1 cellular context compared by ENCODE assay signal in genomic region chrX:52995135-52995973, GRCh38.
TF ChIP-seq lines count a peak whose summit lies in the region.

No MANE protein-coding gene starts in this region.

TF ChIP-seq in HepG2, 621 proteins besides CTCF, POLR2A, EP300 and RAD21 (continued from another document and continues in another):
- TF ChIP-seq, protein P1, sequence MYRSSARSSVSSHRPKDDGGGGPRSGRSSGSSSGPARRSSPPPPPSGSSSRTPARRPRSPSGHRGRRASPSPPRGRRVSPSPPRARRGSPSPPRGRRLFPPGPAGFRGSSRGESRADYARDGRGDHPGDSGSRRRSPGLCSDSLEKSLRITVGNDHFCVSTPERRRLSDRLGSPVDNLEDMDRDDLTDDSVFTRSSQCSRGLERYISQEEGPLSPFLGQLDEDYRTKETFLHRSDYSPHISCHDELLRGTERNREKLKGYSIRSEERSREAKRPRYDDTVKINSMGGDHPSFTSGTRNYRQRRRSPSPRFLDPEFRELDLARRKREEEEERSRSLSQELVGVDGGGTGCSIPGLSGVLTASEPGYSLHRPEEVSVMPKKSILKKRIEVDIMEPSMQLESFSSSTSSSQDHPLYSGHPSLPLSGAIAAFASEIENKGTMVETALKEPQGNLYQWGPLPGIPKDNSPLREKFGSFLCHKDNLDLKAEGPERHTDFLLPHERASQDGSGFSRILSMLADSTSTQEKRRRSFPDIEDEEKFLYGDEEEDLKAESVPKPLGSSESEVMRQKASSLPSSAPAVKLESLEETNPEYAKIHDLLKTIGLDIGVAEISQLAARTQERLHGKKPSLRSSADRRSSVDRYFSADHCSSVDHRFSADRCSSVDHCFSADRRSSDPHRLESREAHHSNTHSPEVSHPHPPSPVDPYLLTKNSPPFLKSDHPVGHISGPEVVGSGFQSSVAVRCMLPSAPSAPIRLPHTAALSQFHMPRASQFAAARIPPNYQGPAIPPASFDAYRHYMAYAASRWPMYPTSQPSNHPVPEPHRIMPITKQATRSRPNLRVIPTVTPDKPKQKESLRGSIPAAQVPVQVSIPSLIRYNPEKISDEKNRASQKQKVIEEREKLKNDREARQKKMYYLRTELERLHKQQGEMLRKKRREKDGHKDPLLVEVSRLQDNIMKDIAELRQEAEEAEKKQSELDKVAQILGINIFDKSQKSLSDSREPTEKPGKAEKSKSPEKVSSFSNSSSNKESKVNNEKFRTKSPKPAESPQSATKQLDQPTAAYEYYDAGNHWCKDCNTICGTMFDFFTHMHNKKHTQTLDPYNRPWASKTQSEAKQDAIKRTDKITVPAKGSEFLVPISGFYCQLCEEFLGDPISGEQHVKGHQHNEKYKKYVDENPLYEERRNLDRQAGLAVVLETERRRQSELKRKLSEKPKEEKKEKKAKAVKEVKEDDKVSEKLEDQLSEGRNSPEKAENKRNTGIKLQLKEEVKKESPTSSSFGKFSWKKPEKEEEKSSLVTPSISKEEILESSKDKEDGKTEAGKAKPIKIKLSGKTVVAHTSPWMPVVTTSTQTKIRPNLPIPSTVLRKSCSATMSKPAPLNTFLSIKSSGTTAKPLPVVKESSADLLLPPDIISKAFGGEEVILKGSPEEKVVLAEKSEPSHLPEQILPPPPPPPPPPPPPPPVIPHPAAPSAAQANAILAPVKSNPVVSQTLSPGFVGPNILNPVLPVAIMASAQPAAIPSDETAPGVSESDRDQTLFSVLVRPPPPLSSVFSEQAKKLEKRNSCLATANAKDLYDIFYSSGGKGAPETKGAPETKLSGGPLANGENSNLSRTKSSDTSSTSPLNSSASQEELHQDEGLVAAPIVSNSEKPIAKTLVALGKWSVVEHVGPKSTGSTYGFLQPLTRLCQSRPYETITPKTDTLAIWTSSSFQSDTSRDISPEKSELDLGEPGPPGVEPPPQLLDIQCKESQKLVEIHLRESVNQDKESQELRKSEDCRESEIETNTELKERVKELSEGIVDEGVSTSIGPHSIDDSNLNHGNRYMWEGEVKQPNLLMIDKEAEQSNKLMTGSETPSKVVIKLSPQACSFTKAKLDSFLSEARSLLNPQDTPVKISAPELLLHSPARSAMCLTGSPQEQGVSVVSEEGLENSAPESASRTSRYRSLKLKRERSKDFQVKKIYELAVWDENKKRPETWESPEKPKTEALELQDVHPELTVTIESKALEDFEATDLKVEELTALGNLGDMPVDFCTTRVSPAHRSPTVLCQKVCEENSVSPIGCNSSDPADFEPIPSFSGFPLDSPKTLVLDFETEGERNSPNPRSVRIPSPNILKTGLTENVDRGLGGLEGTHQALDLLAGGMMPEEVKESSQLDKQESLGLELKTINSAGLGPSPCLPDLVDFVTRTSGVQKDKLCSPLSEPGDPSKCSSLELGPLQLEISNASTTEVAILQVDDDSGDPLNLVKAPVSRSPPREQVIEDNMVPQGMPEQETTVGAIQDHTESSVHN (CRISPR knock-in tag; IDR thresholded peaks at IDR 0.05): no peak
- TF ChIP-seq SETDB1 (CRISPR knock-in tag; IDR thresholded peaks at IDR 0.05; ENCODE audit: borderline replicate concordance): no peak
- TF ChIP-seq ZNF121 (CRISPR knock-in tag; IDR thresholded peaks at IDR 0.05): no peak
- TF ChIP-seq ZNF460 (CRISPR knock-in tag; IDR thresholded peaks at IDR 0.05; ENCODE audit: borderline replicate concordance): no peak
- peak; percentile 99 for TF ChIP-seq NR2C2 (CRISPR knock-in tag; IDR thresholded peaks at IDR 0.05; ENCODE audit: borderline replicate concordance)
- TF ChIP-seq ZNF691 (CRISPR knock-in tag; IDR thresholded peaks at IDR 0.05; ENCODE audit: borderline replicate concordance, low read depth): no peak
- TF ChIP-seq, protein P2, sequence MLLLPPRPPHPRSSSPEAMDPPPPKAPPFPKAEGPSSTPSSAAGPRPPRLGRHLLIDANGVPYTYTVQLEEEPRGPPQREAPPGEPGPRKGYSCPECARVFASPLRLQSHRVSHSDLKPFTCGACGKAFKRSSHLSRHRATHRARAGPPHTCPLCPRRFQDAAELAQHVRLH (CRISPR knock-in tag; IDR thresholded peaks at IDR 0.05; ENCODE audit: borderline replicate concordance, low read depth): no peak
- no peak for TF ChIP-seq FOXC1 (CRISPR knock-in tag; IDR thresholded peaks at IDR 0.05; ENCODE audit: borderline replicate concordance)
- TF ChIP-seq, protein P3, sequence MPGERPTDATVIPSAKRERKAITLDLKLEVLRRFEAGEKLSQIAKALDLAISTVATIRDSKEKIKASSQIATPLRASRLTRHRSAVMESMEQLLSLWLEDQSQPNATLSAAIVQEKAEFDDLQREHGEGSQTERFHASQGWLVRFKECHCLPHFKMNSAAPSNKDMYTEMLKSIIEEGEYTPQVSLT (CRISPR knock-in tag; IDR thresholded peaks at IDR 0.05; ENCODE audit: borderline replicate concordance, low read depth): no peak
- no peak for TF ChIP-seq ZNF564 (CRISPR knock-in tag; IDR thresholded peaks at IDR 0.05)
- TF ChIP-seq ZBTB38 (CRISPR knock-in tag; IDR thresholded peaks at IDR 0.05): peak; percentile 47; the same call in 1 of the 2 replicates
- TF ChIP-seq ZNF124 (CRISPR knock-in tag; IDR thresholded peaks at IDR 0.05): no peak
- TF ChIP-seq MTF1 (CRISPR knock-in tag; IDR thresholded peaks at IDR 0.05): no peak
- no peak for TF ChIP-seq ZNF432 (CRISPR knock-in tag; IDR thresholded peaks at IDR 0.05; ENCODE audit: borderline replicate concordance)
- TF ChIP-seq DMTF1 (CRISPR knock-in tag; IDR thresholded peaks at IDR 0.05): no peak
- TF ChIP-seq, protein P4, sequence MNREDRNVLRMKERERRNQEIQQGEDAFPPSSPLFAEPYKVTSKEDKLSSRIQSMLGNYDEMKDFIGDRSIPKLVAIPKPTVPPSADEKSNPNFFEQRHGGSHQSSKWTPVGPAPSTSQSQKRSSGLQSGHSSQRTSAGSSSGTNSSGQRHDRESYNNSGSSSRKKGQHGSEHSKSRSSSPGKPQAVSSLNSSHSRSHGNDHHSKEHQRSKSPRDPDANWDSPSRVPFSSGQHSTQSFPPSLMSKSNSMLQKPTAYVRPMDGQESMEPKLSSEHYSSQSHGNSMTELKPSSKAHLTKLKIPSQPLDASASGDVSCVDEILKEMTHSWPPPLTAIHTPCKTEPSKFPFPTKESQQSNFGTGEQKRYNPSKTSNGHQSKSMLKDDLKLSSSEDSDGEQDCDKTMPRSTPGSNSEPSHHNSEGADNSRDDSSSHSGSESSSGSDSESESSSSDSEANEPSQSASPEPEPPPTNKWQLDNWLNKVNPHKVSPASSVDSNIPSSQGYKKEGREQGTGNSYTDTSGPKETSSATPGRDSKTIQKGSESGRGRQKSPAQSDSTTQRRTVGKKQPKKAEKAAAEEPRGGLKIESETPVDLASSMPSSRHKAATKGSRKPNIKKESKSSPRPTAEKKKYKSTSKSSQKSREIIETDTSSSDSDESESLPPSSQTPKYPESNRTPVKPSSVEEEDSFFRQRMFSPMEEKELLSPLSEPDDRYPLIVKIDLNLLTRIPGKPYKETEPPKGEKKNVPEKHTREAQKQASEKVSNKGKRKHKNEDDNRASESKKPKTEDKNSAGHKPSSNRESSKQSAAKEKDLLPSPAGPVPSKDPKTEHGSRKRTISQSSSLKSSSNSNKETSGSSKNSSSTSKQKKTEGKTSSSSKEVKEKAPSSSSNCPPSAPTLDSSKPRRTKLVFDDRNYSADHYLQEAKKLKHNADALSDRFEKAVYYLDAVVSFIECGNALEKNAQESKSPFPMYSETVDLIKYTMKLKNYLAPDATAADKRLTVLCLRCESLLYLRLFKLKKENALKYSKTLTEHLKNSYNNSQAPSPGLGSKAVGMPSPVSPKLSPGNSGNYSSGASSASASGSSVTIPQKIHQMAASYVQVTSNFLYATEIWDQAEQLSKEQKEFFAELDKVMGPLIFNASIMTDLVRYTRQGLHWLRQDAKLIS (CRISPR knock-in tag; IDR thresholded peaks at IDR 0.05): no peak
- TF ChIP-seq BCL3 (CRISPR knock-in tag; IDR thresholded peaks at IDR 0.05): no peak
- no peak for TF ChIP-seq ZNF549 (CRISPR knock-in tag; IDR thresholded peaks at IDR 0.05)
- TF ChIP-seq ZBTB8A (CRISPR knock-in tag; IDR thresholded peaks at IDR 0.05; ENCODE audit: borderline replicate concordance, low read depth): no peak
- TF ChIP-seq NKX3-1 (CRISPR knock-in tag; IDR thresholded peaks at IDR 0.05): no peak
- TF ChIP-seq TBL1XR1 (IDR thresholded peaks at IDR 0.05; ENCODE audit: borderline replicate concordance, low read length, partially characterized antibody): no peak
- no peak for TF ChIP-seq TOE1 (CRISPR knock-in tag; IDR thresholded peaks at IDR 0.05)
- TF ChIP-seq ZNF280D (CRISPR knock-in tag; IDR thresholded peaks at IDR 0.05): no peak
- no peak for TF ChIP-seq PAWR (CRISPR knock-in tag; IDR thresholded peaks at IDR 0.05; ENCODE audit: borderline replicate concordance)
- no peak; the same call in 1 of the 2 replicates for TF ChIP-seq HOXA3 (CRISPR knock-in tag; IDR thresholded peaks at IDR 0.05)
- TF ChIP-seq SMARCE1 (IDR thresholded peaks at IDR 0.05; ENCODE audit: borderline replicate concordance): no peak
- TF ChIP-seq SMAD9 (CRISPR knock-in tag; IDR thresholded peaks at IDR 0.05): no peak
- TF ChIP-seq MIER2 (CRISPR knock-in tag; IDR thresholded peaks at IDR 0.05): no peak
- no peak for TF ChIP-seq MEF2D (CRISPR knock-in tag; IDR thresholded peaks at IDR 0.05)
- TF ChIP-seq U2AF2 (IDR thresholded peaks at IDR 0.05; ENCODE audit: low read depth, low read length): no peak
- no peak for TF ChIP-seq ATRX (CRISPR knock-in tag; IDR thresholded peaks at IDR 0.05; ENCODE audit: borderline replicate concordance)
- TF ChIP-seq PPARG (CRISPR knock-in tag; conservative IDR thresholded peaks at IDR 0.05): no peak
- no peak for TF ChIP-seq CC2D1A (CRISPR knock-in tag; IDR thresholded peaks at IDR 0.05)
- TF ChIP-seq, protein P5, sequence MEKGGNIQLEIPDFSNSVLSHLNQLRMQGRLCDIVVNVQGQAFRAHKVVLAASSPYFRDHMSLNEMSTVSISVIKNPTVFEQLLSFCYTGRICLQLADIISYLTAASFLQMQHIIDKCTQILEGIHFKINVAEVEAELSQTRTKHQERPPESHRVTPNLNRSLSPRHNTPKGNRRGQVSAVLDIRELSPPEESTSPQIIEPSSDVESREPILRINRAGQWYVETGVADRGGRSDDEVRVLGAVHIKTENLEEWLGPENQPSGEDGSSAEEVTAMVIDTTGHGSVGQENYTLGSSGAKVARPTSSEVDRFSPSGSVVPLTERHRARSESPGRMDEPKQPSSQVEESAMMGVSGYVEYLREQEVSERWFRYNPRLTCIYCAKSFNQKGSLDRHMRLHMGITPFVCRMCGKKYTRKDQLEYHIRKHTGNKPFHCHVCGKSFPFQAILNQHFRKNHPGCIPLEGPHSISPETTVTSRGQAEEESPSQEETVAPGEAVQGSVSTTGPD (CRISPR knock-in tag; IDR thresholded peaks at IDR 0.05): no peak
- TF ChIP-seq TBP (CRISPR knock-in tag; IDR thresholded peaks at IDR 0.05): no peak
- TF ChIP-seq ARHGAP35 (CRISPR knock-in tag; IDR thresholded peaks at IDR 0.05; ENCODE audit: borderline replicate concordance): no peak
